11 cellular contexts compared by ENCODE assay signal in genomic region chr5:55991768-55992486, GRCh38. TPM values are rescaled to one million over a fixed set of nuclear protein-coding genes. Genes with fewer than 3 reads are reported as not detected.
DNase-seq lines count a peak whose midpoint lies in the region; ATAC-seq, FAIRE-seq and TF ChIP-seq lines count a peak whose summit lies in the region.
"Had no signal": no experiment of that assay in that cellular context is flagged by ENCODE, and none has a peak within 500 bp of the region (broad histone marks: within the 10 kb centered on the region; RNA-seq: fewer than 3 reads in every experiment).

No MANE protein-coding gene starts in this region.

- 31 to 38% methylated on average over 5 of the region's 5 CpGs for WGBS in heart right ventricle, 2 donors

- H3K9ac ChIP-seq in astrocyte (ENCODE audit: low read length): no peak overlapping the region

- peaks cover 57% of the 10 kb centered on the region for H4K20me1 ChIP-seq in astrocyte (ENCODE audit: insufficient read depth, low read length)

- no peak overlapping the region for H2AFZ ChIP-seq in astrocyte (ENCODE audit: low read depth, low read length)

- H3K27ac ChIP-seq in heart right ventricle (peak overlapping the region; percentile 4 to 100 (median 99)), astrocyte (ENCODE audit: low read depth, low read length) (no peak overlapping the region), uterus (peak overlapping the region; percentile 98)

- H3K27ac Mint-ChIP-seq in astrocyte (ENCODE audit: unreplicated experiment): no peak overlapping the region

- H3K9me3 ChIP-seq in heart right ventricle (peaks cover 0 to 1% (median 0%) of the 10 kb centered on the region in 11 donors), astrocyte (ENCODE audit: insufficient read depth, low read depth, low read length) (no peaks in the 10 kb centered on the region), uterus (no peaks in the 10 kb centered on the region)

- TF ChIP-seq CTCF in heart right ventricle (IDR thresholded peaks at IDR 0.05) (no peak), astrocyte (IDR thresholded peaks at IDR 0.05; ENCODE audit: insufficient read depth, low read depth, low read length) (no peak), uterus (IDR thresholded peaks at IDR 0.05) (no peak)

- peaks cover 0 to 5% (median 0%) of the 10 kb centered on the region in 9 donors for H3K36me3 ChIP-seq in heart right ventricle
- no peaks in the 10 kb centered on the region for H3K36me3 ChIP-seq in astrocyte (ENCODE audit: insufficient read depth, low read length)
- no peaks in the 10 kb centered on the region for H3K36me3 ChIP-seq in uterus

- peaks cover 30% of the 10 kb centered on the region for H3K4me1 Mint-ChIP-seq in astrocyte (ENCODE audit: low read depth, unreplicated experiment)

- H3K27me3 ChIP-seq in heart right ventricle (no peaks in the 10 kb centered on the region), astrocyte (ENCODE audit: insufficient read depth, low read length) (no peaks in the 10 kb centered on the region), uterus (no peaks in the 10 kb centered on the region)

- H3K4me3 ChIP-seq in heart right ventricle: peak overlapping the region; percentile 65 to 90 (median 80)
- peak overlapping the region; percentile 91 for H3K4me3 ChIP-seq in astrocyte (ENCODE audit: insufficient read depth, low read depth, low read length)
- H3K4me3 ChIP-seq in uterus: peak overlapping the region; percentile 80 to 90

- no peak for DNase-seq in heart right ventricle
- DNase-seq in Right ventricle myocardium superior: no peak
- DNase-seq in astrocyte (ENCODE audit: low read depth): peak; percentile 49
- peak; percentile 54 for DNase-seq in medulla oblongata (ENCODE audit: extremely low spot score)
- DNase-seq in uterus: no peak
- no peak for DNase-seq in stimulated activated CD4-positive, alpha-beta T cell treated with anti-CD3 and anti-CD28 coated beads, Interleukin-1b, Interleukin-23, amount 100 ng/mL, for 48 hours
- DNase-seq in ACHN: no peak
- DNase-seq: NCI-H526 treated with DMSO at 0.1 percent for 48 hours; stimulated activated CD8-positive, alpha-beta memory T cell treated with anti-CD3 and anti-CD28 coated beads, Interleukin-4, amount 100 ng/mL, for 48 hours had no signal

- ATAC-seq in heart right ventricle: no peak
- ATAC-seq in Right ventricle myocardium superior (ENCODE audit: poor library complexity): no peak
- no peak for ATAC-seq in GM21423 (IDR thresholded peaks at IDR 0.05; ENCODE audit: unreplicated experiment)

- intact Hi-C loops in heart right ventricle (cut with DNase I): loop anchor here in 6 of 10 donors (2.0 to 10.0 kb wide), 6 partner anchors 80 to 209 kb away; no protein-coding TSS in a partner anchor
- intact Hi-C loops in Right ventricle myocardium superior (cut with DNase I): no loop called here
- intact Hi-C loops in uterus (cut with DNase I; ENCODE audit: low total_unique reads): no loop called here

- H3K4me1 ChIP-seq in heart right ventricle (peaks cover 0 to 73% (median 53%) of the 10 kb centered on the region in 9 donors), astrocyte (ENCODE audit: insufficient read depth, low read length) (peaks cover 20% of the 10 kb centered on the region), uterus (peaks cover 0 to 17% of the 10 kb centered on the region in 2 donors)

- H3K27me3 Mint-ChIP-seq in astrocyte (ENCODE audit: low read depth, unreplicated experiment): no peaks in the 10 kb centered on the region

- FAIRE-seq in astrocyte (lab: Jason Lieb, UNC): no peak
- FAIRE-seq: G401.6 had no signal

- H3K4me2 ChIP-seq in astrocyte (ENCODE audit: low read length): peak overlapping the region; percentile 92

- H3K79me2 ChIP-seq in astrocyte (ENCODE audit: insufficient read depth, low read length): peaks cover 73% of the 10 kb centered on the region

- H3K36me3 Mint-ChIP-seq in astrocyte (ENCODE audit: low read depth, unreplicated experiment): no peaks in the 10 kb centered on the region

- no peak for TF ChIP-seq POLR2A in uterus (IDR thresholded peaks at IDR 0.05)

- no peaks in the 10 kb centered on the region for H3K9me3 Mint-ChIP-seq in astrocyte (ENCODE audit: unreplicated experiment)

- in situ Hi-C loops in ACHN (cut with HindIII; ENCODE audit: low pct_ligation_motif_present, low pct_unique_long_range_greater_than_20kb, low sequenced_read_pairs): no loop called here

- peak overlapping the region; percentile 17 for H3K4me3 Mint-ChIP-seq in astrocyte (ENCODE audit: unreplicated experiment)

RNA-seq across cellular contexts. Expression of gene IL6ST, which starts 2.8 kb away (rescaled TPM):
- 100 to 1,000 TPM in 9 of 10 donors, 10 to 100 TPM in 1; 99.9 to 190 (median 140) TPM for total RNA-seq in heart right ventricle
- 10 to 100 TPM; 23.7 to 43.6 TPM for polyA plus RNA-seq in heart right ventricle
- total RNA-seq in Right ventricle myocardium superior: 137 TPM
- total RNA-seq in astrocyte: 141 and 158 TPM in 2 replicates
- 100 to 1,000 TPM; 147 to 414 (median 364) TPM for total RNA-seq in uterus

Comparison
In these comparisons a context has a peak if more than half of its experiments do, and no peak if none do; other contexts are left out.
1. intact Hi-C loops: an anchor here in heart right ventricle (2.0 to 10.0 kb wide); none called in Right ventricle myocardium superior and uterus.
2. DNase-seq: peak in astrocyte (single experiment) and medulla oblongata (single experiment); none in heart right ventricle (0 of 2), Right ventricle myocardium superior (single experiment), uterus (0 of 2), stimulated activated CD4-positive, alpha-beta T cell treated with anti-CD3 and anti-CD28 coated beads, Interleukin-1b, Interleukin-23, amount 100 ng/mL, for 48 hours (single experiment) and ACHN (single experiment).
3. Peak in every context shown above with its lines, with median percentiles within 50 percentile points of each other: H3K4me3 ChIP-seq.